In the genomic region with DNA sequence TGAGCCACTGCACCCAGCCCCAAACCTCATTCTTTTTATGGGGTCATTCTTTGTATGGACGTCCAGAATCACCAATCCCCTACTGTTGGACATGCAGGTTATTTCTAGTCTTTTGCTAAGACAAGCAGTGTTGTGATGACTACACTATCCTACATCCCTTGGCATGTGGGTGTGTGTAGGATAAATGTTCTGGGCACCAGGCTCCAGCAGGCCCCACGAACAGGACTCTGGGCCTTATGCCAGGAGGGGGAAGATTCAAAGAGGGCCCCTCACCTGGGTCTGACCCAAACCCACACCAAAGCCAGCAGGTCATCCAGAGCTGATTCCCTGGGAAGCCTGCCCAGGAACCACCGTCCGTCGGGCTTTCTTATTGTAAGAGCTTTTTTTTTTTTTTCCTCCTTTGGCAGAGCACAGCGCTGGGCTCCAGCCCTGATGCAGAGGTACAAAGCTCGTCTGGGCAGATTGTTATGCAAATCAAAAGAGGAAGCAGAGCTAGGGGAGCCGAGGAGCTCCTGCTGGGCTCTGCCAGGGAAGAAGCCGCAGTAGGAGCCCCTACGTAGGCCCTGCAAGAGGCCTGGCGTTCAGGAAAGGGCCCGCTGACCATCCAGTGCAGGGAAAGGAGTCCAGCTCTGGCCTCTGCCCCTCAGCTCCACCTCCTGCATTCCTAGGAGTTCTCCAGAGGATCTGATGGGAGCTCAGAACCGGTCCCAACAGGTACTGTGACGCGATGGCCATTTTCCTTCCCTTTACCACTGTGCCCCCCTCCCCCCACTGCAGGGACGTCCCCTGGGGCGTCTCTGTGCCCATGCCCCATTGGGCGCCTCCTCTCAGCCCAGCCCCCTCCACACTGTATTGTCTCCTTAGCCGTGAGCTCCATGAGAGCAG, we compare ENCODE assay signal across 8 cellular contexts. TPM values are rescaled to one million over a fixed set of nuclear protein-coding genes. Genes with fewer than 3 reads are reported as not detected.
DNase-seq lines count a peak whose midpoint lies in the region; ATAC-seq and TF ChIP-seq lines count a peak whose summit lies in the region.

No MANE protein-coding gene starts in this region.

- peak overlapping the region; percentile 84 for H3K27ac ChIP-seq in angular gyrus (ENCODE audit: low read depth, low read length)
- peak overlapping the region; percentile 73 for H3K27ac ChIP-seq in lower lobe of right lung
- H3K27ac ChIP-seq in gastrocnemius medialis = no peak overlapping the region

- DNase-seq in NCI-H1092 treated with DMSO at 0.1 percent for 48 hours (lab: John Stamatoyannopoulos, UW) = peak; percentile 29
- DNase-seq in NCI-H1092 (lab: John Stamatoyannopoulos, UW) = no peak
- DNase-seq in H7 = peak; percentile 92
- DNase-seq in MV-4-11 (lab: John Stamatoyannopoulos, UW) = peak; percentile 88
- DNase-seq in lower lobe of right lung = peak; percentile 74
- no peak for DNase-seq in cortex of kidney (lab: John Stamatoyannopoulos, UW)
- no peak for DNase-seq in gastrocnemius medialis

- H3K4me1 ChIP-seq in lower lobe of right lung (peaks cover 10% of the 10 kb centered on the region), gastrocnemius medialis (no peaks in the 10 kb centered on the region)

- TF ChIP-seq POLR2A in gastrocnemius medialis (IDR thresholded peaks at IDR 0.05) = no peak

- TF ChIP-seq CTCF in lower lobe of right lung (IDR thresholded peaks at IDR 0.05) (no peak), gastrocnemius medialis (IDR thresholded peaks at IDR 0.05 in 4 of 5, conservative IDR thresholded peaks at IDR 0.05 in 1 of 5) (no peak)

- H3K36me3 ChIP-seq in H7 (replicated peaks; ENCODE audit: control insufficient read depth, insufficient read depth, low read length) (no peaks in the 10 kb centered on the region), lower lobe of right lung (no peaks in the 10 kb centered on the region), gastrocnemius medialis (no peaks in the 10 kb centered on the region)

- in situ Hi-C loops in gastrocnemius medialis (cut with MboI; ENCODE audit: low sequenced_read_pairs in 4 of 4) = no loop called here

- H3K9me3 ChIP-seq in lower lobe of right lung (no peaks in the 10 kb centered on the region), gastrocnemius medialis (no peaks in the 10 kb centered on the region)

- no peaks in the 10 kb centered on the region for H3K27me3 ChIP-seq in H7 (ENCODE audit: control insufficient read depth, insufficient read depth, low read length)
- no peaks in the 10 kb centered on the region for H3K27me3 ChIP-seq in lower lobe of right lung (ENCODE audit: low read depth)
- H3K27me3 ChIP-seq in gastrocnemius medialis = no peaks in the 10 kb centered on the region

- ATAC-seq in lower lobe of right lung (peak; percentile 83 to 88), gastrocnemius medialis (no peak)

- intact Hi-C loops in lower lobe of right lung (cut with DNase I) (no loop called here), gastrocnemius medialis (cut with DNase I; ENCODE audit: low total_unique reads) (no loop called here)

- no peak overlapping the region for H3K4me3 ChIP-seq in H7 (ENCODE audit: insufficient read depth, low read depth, low read length)
- H3K4me3 ChIP-seq in lower lobe of right lung = peak overlapping the region; percentile 27
- no peak overlapping the region for H3K4me3 ChIP-seq in gastrocnemius medialis

RNA-seq across cellular contexts. Expression of a gene that starts 29.0 kb away (rescaled TPM):
- total RNA-seq in H7 (2014; rRNA removed; shearing (Covaris generic)) = 56.5 and 68.9 TPM in 2 replicates
- 86.5 TPM for total RNA-seq in lower lobe of right lung
- total RNA-seq in gastrocnemius medialis = 100 to 1,000 TPM in 3 of 4 donors, 10 to 100 TPM in 1; 76.7 to 159 (median 118) TPM

RNA-seq across cellular contexts. Expression of a gene that starts 44.9 kb away (rescaled TPM):
- 11.2 and 13.6 TPM in 2 replicates for total RNA-seq in H7 (2014; rRNA removed; shearing (Covaris generic))
- total RNA-seq in lower lobe of right lung = 51.0 TPM
- total RNA-seq in gastrocnemius medialis = 10 to 100 TPM in 2 of 4 donors, 1 to 10 TPM in 2; 5.3 to 13.5 (median 10.1) TPM

Comparison
In these comparisons a context has a peak if more than half of its experiments do, and no peak if none do; other contexts are left out.
1. DNase-seq: peak in NCI-H1092 treated with DMSO at 0.1 percent for 48 hours (single experiment), H7 (single experiment), MV-4-11 (single experiment) and lower lobe of right lung (single experiment); none in NCI-H1092 (single experiment), cortex of kidney (single experiment) and gastrocnemius medialis (0 of 2).
2. H3K27ac ChIP-seq: peak in angular gyrus (single experiment) and lower lobe of right lung (single experiment); none in gastrocnemius medialis (0 of 4).
3. ATAC-seq: peak in lower lobe of right lung (2 of 2); none in gastrocnemius medialis (0 of 2).